ENCODE assay signal across 12 cellular contexts in genomic region chr5:142618125-142618524, GRCh38.
DNase-seq lines count a peak whose midpoint lies in the region; FAIRE-seq and TF ChIP-seq lines count a peak whose summit lies in the region.
"Had no signal": no experiment of that assay in that cellular context is flagged by ENCODE, and none has a peak within 500 bp of the region (broad histone marks: within the 10 kb centered on the region; RNA-seq: fewer than 3 reads in every experiment).

No MANE protein-coding gene starts in this region.

- DNase-seq in DMS53 (lab: John Stamatoyannopoulos, UW): peak; percentile 29
- DNase-seq in DMS53 treated with DMSO at 0.1 percent for 48 hours (lab: John Stamatoyannopoulos, UW; ENCODE audit: unreplicated experiment): no peak
- peak; percentile 4 to 8 for DNase-seq in Kasumi-1 (lab: John Stamatoyannopoulos, UW)
- no peak for DNase-seq in ascending aorta (ENCODE audit: low spot score in 2 of 2)
- DNase-seq in osteoblast (ENCODE audit: insufficient read length, low spot score, missing footprints): peak; percentile 80
- no peak for DNase-seq in COLO829 (ENCODE audit: low spot score)
- DNase-seq in D721Med (ENCODE audit: insufficient read length, low spot score): no peak
- DNase-seq in NCI-H187 (lab: John Stamatoyannopoulos, UW): no peak
- DNase-seq: NCI-H526 treated with DMSO at 0.1 percent for 48 hours, testis had no signal

- H3K9me3 ChIP-seq in ascending aorta (no peaks in the 10 kb centered on the region), osteoblast (ENCODE audit: low read depth, low read length) (no peaks in the 10 kb centered on the region)
- H3K9me3 ChIP-seq: adrenal gland, testis had no signal

- no peaks in the 10 kb centered on the region for H4K20me1 ChIP-seq in osteoblast (ENCODE audit: insufficient read depth, low read length)

- H3K4me2 ChIP-seq in osteoblast (ENCODE audit: insufficient read depth, low read length): peak overlapping the region; percentile 12

- H3K79me2 ChIP-seq in osteoblast (ENCODE audit: insufficient read depth, low read length): peaks cover 4% of the 10 kb centered on the region

- no peak for TF ChIP-seq CTCF in ascending aorta (IDR thresholded peaks at IDR 0.05)
- no peak for TF ChIP-seq CTCF in osteoblast (IDR thresholded peaks at IDR 0.05; ENCODE audit: extremely low read depth, low read depth, low read length)
- no peak for TF ChIP-seq CTCF in D721Med (IDR thresholded peaks at IDR 0.05; ENCODE audit: insufficient read depth, missing control alignments)

- intact Hi-C loops in ascending aorta (cut with DNase I): no loop called here

- no peak overlapping the region for H2AFZ ChIP-seq in osteoblast (ENCODE audit: low read length)

- H3K36me3 ChIP-seq in ascending aorta: no peaks in the 10 kb centered on the region
- H3K36me3 ChIP-seq in osteoblast (ENCODE audit: insufficient read depth, low read length): no peaks in the 10 kb centered on the region
- H3K36me3 ChIP-seq: adrenal gland had no signal

- H3K27ac ChIP-seq in ascending aorta: peak overlapping the region; percentile 19 to 32
- H3K27ac ChIP-seq in osteoblast (ENCODE audit: low read depth, low read length): peak overlapping the region; percentile 50
- H3K27ac ChIP-seq: 22Rv1, adrenal gland, testis had no signal

- no peak overlapping the region for H3K4me3 ChIP-seq in ascending aorta
- no peak overlapping the region for H3K4me3 ChIP-seq in osteoblast (ENCODE audit: insufficient read depth, low read length)
- H3K4me3 ChIP-seq: adrenal gland, testis had no signal

- H3K27me3 ChIP-seq in ascending aorta (no peaks in the 10 kb centered on the region), osteoblast (ENCODE audit: insufficient read depth, low read length) (no peaks in the 10 kb centered on the region)
- H3K27me3 ChIP-seq: adrenal gland, testis had no signal

- FAIRE-seq in D721Med (lab: Jason Lieb, UNC): no peak

- H3K4me1 ChIP-seq in ascending aorta (peaks cover 7 to 19% of the 10 kb centered on the region in 2 donors), osteoblast (ENCODE audit: insufficient read depth, low read length) (peaks cover 31% of the 10 kb centered on the region)
- H3K4me1 ChIP-seq: adrenal gland, testis had no signal

Comparison
In these comparisons a context has a peak if more than half of its experiments do, and no peak if none do; other contexts are left out.
1. DNase-seq: peak in DMS53 (single experiment), Kasumi-1 (2 of 2) and osteoblast (single experiment); none in DMS53 treated with DMSO at 0.1 percent for 48 hours (single experiment), ascending aorta (0 of 2), COLO829 (single experiment), D721Med (single experiment) and NCI-H187 (0 of 2).